26 cellular contexts compared by ENCODE assay signal in genomic region chr12:117830471-117830870, GRCh38.
"Had no signal": no experiment of that assay in that cellular context is flagged by ENCODE, and none has a peak within 500 bp of the region (broad histone marks: within the 10 kb centered on the region; RNA-seq: fewer than 3 reads in every experiment).

No MANE protein-coding gene starts in this region.

- H3K4me3 ChIP-seq: adrenal gland, ascending aorta, left lung, lung, pancreas, psoas muscle, right atrium auricular region, skin epidermis, upper lobe of left lung had no signal

- H3K36me3 ChIP-seq: adrenal gland, ascending aorta, brain microvascular endothelial cell, left lung, pancreas, right atrium auricular region, upper lobe of left lung had no signal

- ATAC-seq: activated CD4-positive, alpha-beta T cell treated with anti-CD3 and anti-CD28 coated beads for 36 hours; activated T-cell treated with anti-CD3 and anti-CD28 coated beads, Interleukin-2, amount 50 U/mL, for 4 hours; foreskin keratinocyte; left lung; natural killer cell treated with Interleukin-12 subunit alpha and Interleukin-12 subunit beta and Interleukin-15 and Interleukin-18, amount 100 ng/mL, for 72 hours; pancreas; psoas muscle; stimulated activated memory B cell treated with anti-CD40 and anti-IgM and Interleukin-4, amounts not matched to agents 10 μg/mL and 1 μg/mL and 100 μg/mL, for 72 hours; T-helper 17 cell had no signal

- H3K27me3 ChIP-seq: adrenal gland, ascending aorta, brain microvascular endothelial cell, foreskin keratinocyte, left lung, pancreas, right atrium auricular region, upper lobe of left lung had no signal

- H3K9me3 ChIP-seq: pancreas had no signal

- H3K4me1 ChIP-seq: adrenal gland, ascending aorta, foreskin keratinocyte, left lung, pancreas, psoas muscle, right atrium auricular region, upper lobe of left lung had no signal

- DNase-seq: activated B cell treated with CpG ODN at 0.5 μM for 24 hours; activated CD4-positive, alpha-beta T cell treated with anti-CD3 and anti-CD28 coated beads for 36 hours; activated CD4-positive, alpha-beta T cell treated with anti-CD3 and anti-CD28 coated beads, Interleukin-2, amount 50 U/mL, for 4 hours; activated CD8-positive, alpha-beta memory T cell treated with anti-CD3 and anti-CD28 coated beads for 24 hours; activated CD8-positive, alpha-beta memory T cell treated with anti-CD3 and anti-CD28 coated beads, Interleukin-2, amount 50 U/mL, for 4 hours; activated naive CD4-positive, alpha-beta T cell; activated T-cell treated with anti-CD3 and anti-CD28 coated beads, Interleukin-2, amount 50 U/mL, for 4 hours; adrenal gland; brain microvascular endothelial cell; caudate nucleus; effector CD4-positive, alpha-beta T cell; immature natural killer cell; kidney glomerular epithelial cell; left lung; pancreas; psoas muscle; stimulated activated CD4-positive, alpha-beta T cell treated with anti-CD3 and anti-CD28 coated beads, Interleukin-2, amount 100 ng/mL, for 24 hours; T-helper 17 cell; upper lobe of left lung had no signal

- H3K27ac ChIP-seq: adrenal gland, ascending aorta, brain microvascular endothelial cell, foreskin keratinocyte, left lung, pancreas, psoas muscle, right atrium auricular region, skin epidermis, upper lobe of left lung had no signal
